ENCODE assay signal across 10 cellular contexts in the genomic region with DNA sequence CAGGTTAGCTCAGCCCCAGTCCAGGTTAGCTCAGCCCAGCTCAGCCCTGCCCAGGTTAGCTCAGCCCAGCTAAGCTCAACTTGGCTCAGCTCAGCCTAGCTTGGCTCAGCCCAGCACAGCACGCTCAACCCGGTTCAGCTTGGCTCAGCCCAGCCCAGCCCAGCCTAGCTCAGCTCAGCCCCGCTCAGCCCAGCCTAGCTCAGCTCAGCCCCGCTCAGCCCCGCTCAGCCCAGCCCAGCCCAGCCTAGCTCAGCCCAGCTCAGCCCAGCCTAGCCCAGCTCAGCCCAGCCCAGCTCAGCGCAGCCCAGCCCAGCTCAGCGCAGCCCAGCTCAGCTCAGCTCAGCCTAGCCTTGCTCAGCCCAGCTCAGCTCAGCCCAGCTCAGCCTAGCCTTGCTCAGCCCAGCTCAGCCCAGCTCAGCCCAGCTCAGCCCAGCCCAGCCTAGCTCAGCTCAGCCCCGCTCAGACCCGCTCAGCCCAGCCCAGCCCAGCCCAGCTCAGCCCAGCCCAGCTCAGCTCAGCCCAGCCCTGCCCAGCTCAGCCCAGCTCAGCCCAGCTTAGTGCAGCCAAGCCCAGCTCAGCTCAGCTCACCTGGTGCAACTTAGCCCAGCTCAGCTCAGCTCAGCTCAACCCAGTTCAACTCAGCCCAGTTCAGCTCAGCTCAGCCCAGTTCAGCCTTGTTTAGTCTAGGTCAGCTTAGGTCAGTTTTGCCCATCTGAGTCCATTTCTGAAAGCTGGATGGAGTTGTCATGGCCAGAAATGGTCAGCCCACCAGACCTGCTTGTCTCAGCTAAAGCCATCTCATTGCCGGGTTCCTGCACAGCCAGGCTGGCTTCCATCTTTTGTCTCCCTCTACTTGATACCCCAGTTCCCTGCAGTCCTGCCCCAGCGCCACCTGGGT.
DNase-seq lines count a peak whose midpoint lies in the region; ATAC-seq, FAIRE-seq and TF ChIP-seq lines count a peak whose summit lies in the region.
"Had no signal": no experiment of that assay in that cellular context is flagged by ENCODE, and none has a peak within 500 bp of the region (broad histone marks: within the 10 kb centered on the region; RNA-seq: fewer than 3 reads in every experiment).

No MANE protein-coding gene starts in this region.

- peak; percentile 92 for FAIRE-seq in GM12891 (lab: Jason Lieb, UNC)
- FAIRE-seq in GM12892 (lab: Jason Lieb, UNC): no peak
- FAIRE-seq: keratinocyte had no signal

- no peaks in the 10 kb centered on the region for H3K9me3 ChIP-seq in T-helper 17 cell (ENCODE audit: control insufficient read depth, low read length, poor library complexity, severe bottlenecking)
- H3K9me3 ChIP-seq: thoracic aorta had no signal

- peaks cover 33% of the 10 kb centered on the region for H3K27me3 Mint-ChIP-seq in T-helper 17 cell
- H3K27me3 Mint-ChIP-seq in central memory CD8-positive, alpha-beta T cell: no peaks in the 10 kb centered on the region

- peak overlapping the region; percentile 58 for H3K4me3 Mint-ChIP-seq in T-helper 17 cell
- peak overlapping the region; percentile 27 for H3K4me3 Mint-ChIP-seq in central memory CD8-positive, alpha-beta T cell

- DNase-seq in GM12891 (ENCODE audit: insufficient read length, low spot score) (no peak), T-helper 17 cell (peak in 2 of 3 donors; percentile 8 to 18), sciatic nerve (ENCODE audit: low spot score) (peak; percentile 45), GM12892 (ENCODE audit: insufficient read length) (no peak), NCI-H510A (lab: John Stamatoyannopoulos, UW) (no peak), NCI-H1092 (lab: John Stamatoyannopoulos, UW) (no peak)
- DNase-seq in central memory CD8-positive, alpha-beta T cell (ENCODE audit: low spot score in 2 of 2): peak; percentile 52 to 62

- H3K36me3 Mint-ChIP-seq in T-helper 17 cell (ENCODE audit: low read depth): no peaks in the 10 kb centered on the region
- H3K36me3 Mint-ChIP-seq in central memory CD8-positive, alpha-beta T cell (ENCODE audit: insufficient read depth): peaks cover 13% of the 10 kb centered on the region

- H3K4me1 Mint-ChIP-seq in T-helper 17 cell: peaks cover 4% of the 10 kb centered on the region
- peaks cover 37% of the 10 kb centered on the region for H3K4me1 Mint-ChIP-seq in central memory CD8-positive, alpha-beta T cell

- no peak overlapping the region for H3K27ac Mint-ChIP-seq in T-helper 17 cell
- H3K27ac Mint-ChIP-seq in central memory CD8-positive, alpha-beta T cell (ENCODE audit: low read depth): peak overlapping the region; percentile 65

- TF ChIP-seq POLR2A in GM12891 (IDR thresholded peaks at IDR 0.05; ENCODE audit: low read depth, low read length) (no peak), GM12892 (IDR thresholded peaks at IDR 0.05; ENCODE audit: low read depth, low read length) (no peak)

- ATAC-seq in T-helper 17 cell: peak; percentile 33
- peak; percentile 52 for ATAC-seq in central memory CD8-positive, alpha-beta T cell (replicated peaks; ENCODE audit: extremely low read depth, poor library complexity, severe bottlenecking)
- ATAC-seq in sciatic nerve: no peak
- ATAC-seq in GM21576 (IDR thresholded peaks at IDR 0.05; ENCODE audit: unreplicated experiment): no peak

- no peaks in the 10 kb centered on the region for H3K9me3 Mint-ChIP-seq in central memory CD8-positive, alpha-beta T cell

- intact Hi-C loops in sciatic nerve (cut with DNase I): no loop called here

TF ChIP-seq in GM12891, 5 proteins besides CTCF, POLR2A, EP300 and RAD21:
- TF ChIP-seq SPI1 (IDR thresholded peaks at IDR 0.05; ENCODE audit: low read depth, low read length): no peak
- no peak; the same call in 1 of the 2 replicates for TF ChIP-seq POLR2AphosphoS5 (IDR thresholded peaks at IDR 0.05; ENCODE audit: low read depth, low read length)
- TF ChIP-seq TAF1 (IDR thresholded peaks at IDR 0.05; ENCODE audit: low read depth, low read length): no peak; the same call in 1 of the 2 replicates
- no peak for TF ChIP-seq POU2F2 (IDR thresholded peaks at IDR 0.05; ENCODE audit: low read depth, low read length)
- TF ChIP-seq PAX5 (IDR thresholded peaks at IDR 0.05; ENCODE audit: insufficient read depth, low read length, severe bottlenecking): no peak
TF ChIP-seq in GM12891: peak in this region for 0.

Comparison
In these comparisons a context has a peak if more than half of its experiments do, and no peak if none do; other contexts are left out.
1. DNase-seq: peak in T-helper 17 cell (2 of 3), central memory CD8-positive, alpha-beta T cell (2 of 2) and sciatic nerve (single experiment); none in GM12891 (single experiment), GM12892 (single experiment), NCI-H510A (single experiment) and NCI-H1092 (single experiment).
2. ATAC-seq: peak in T-helper 17 cell (single experiment) and central memory CD8-positive, alpha-beta T cell (single experiment); none in sciatic nerve (single experiment) and GM21576 (single experiment).